Comparison of ENCODE assay signal across 10 cellular contexts in genomic region chr2:134231965-134232340, GRCh38. TPM values are rescaled to one million over a fixed set of nuclear protein-coding genes. Genes with fewer than 3 reads are reported as not detected.
A peak's percentile ranks its signal among the peaks of the same experiment; 100 is the strongest.
DNase-seq lines count a peak whose midpoint lies in the region; ATAC-seq and TF ChIP-seq lines count a peak whose summit lies in the region.
"Had no signal": no experiment of that assay in that cellular context is flagged by ENCODE, and none has a peak within 500 bp of the region (broad histone marks: within the 10 kb centered on the region; RNA-seq: fewer than 3 reads in every experiment).

No MANE protein-coding gene starts in this region.

- H3K27me3 Mint-ChIP-seq in CD4-positive, alpha-beta T cell: no peaks in the 10 kb centered on the region
- H3K27me3 Mint-ChIP-seq in T-cell (no peaks in the 10 kb centered on the region), memory B cell (no peaks in the 10 kb centered on the region)

- WGBS in GM23248 (ENCODE audit: low coverage in 1 of 2, low lambda C conversion rate in 2 of 2, missing lambda C conversion rate in 2 of 2), 2 experiments: 4% methylated on average over 2 of the region's 2 CpGs

- peaks cover 9% of the 10 kb centered on the region for H3K36me3 Mint-ChIP-seq in CD4-positive, alpha-beta T cell (ENCODE audit: low read depth)
- H3K36me3 Mint-ChIP-seq in T-cell: peaks cover 13% of the 10 kb centered on the region
- H3K36me3 Mint-ChIP-seq in memory B cell: peaks cover 11% of the 10 kb centered on the region

- H3K36me3 ChIP-seq in GM23248 (ENCODE audit: low read depth): no peaks in the 10 kb centered on the region

- POLR2A ChIA-PET in CD4-positive, alpha-beta T cell (lab: Charles Lee): interaction anchor here (0.9 to 1.4 kb wide), 3 partner anchors 25 to 30 kb away, joined by 3 to 4 read pairs (median 3); no protein-coding TSS in a partner anchor
- POLR2A ChIA-PET in T-cell (lab: Charles Lee): interaction anchor here in 1 of 2 donors (1.6 kb wide), 1 partner anchor 12 kb away, joined by 8 read pairs; no protein-coding TSS in a partner anchor

- H3F3A ChIP-seq in GM23248 (ENCODE audit: insufficient read depth): peaks cover 33% of the 10 kb centered on the region

- peaks cover 13% of the 10 kb centered on the region for H3K9me3 Mint-ChIP-seq in CD4-positive, alpha-beta T cell
- peaks cover 0 to 18% (median 9%) of the 10 kb centered on the region in 3 donors for H3K9me3 Mint-ChIP-seq in T-cell
- peaks cover 3% of the 10 kb centered on the region for H3K9me3 Mint-ChIP-seq in memory B cell

- TF ChIP-seq POLR2A in erythroblast (IDR thresholded peaks at IDR 0.05; ENCODE audit: low read length): no peak

- intact Hi-C loops in CD4-positive, alpha-beta T cell (cut with DNase I, micrococcal nuclease): loop anchor here in 1 of 2 experiments (2.0 kb wide), 1 partner anchor 15 kb away; no protein-coding TSS in a partner anchor

- no peaks in the 10 kb centered on the region for H3K9me2 ChIP-seq in GM23248 (ENCODE audit: insufficient read depth)

- no peak for ATAC-seq in CD4-positive, alpha-beta T cell (ENCODE audit: poor library complexity)
- ATAC-seq in T-cell (replicated peaks in 1 of 4) (no peak), memory B cell (ENCODE audit: low read depth) (no peak), GM21576 (IDR thresholded peaks at IDR 0.05; ENCODE audit: unreplicated experiment) (no peak)

- H3K27ac Mint-ChIP-seq in CD4-positive, alpha-beta T cell: peak overlapping the region; percentile 83
- peak overlapping the region; percentile 89 to 93 for H3K27ac Mint-ChIP-seq in T-cell
- peak overlapping the region; percentile 85 for H3K27ac Mint-ChIP-seq in memory B cell

- peaks cover 11% of the 10 kb centered on the region for H3K9me3 ChIP-seq in CD4-positive, alpha-beta T cell (ENCODE audit: control insufficient read depth, low read length)
- H3K9me3 ChIP-seq in GM23248 (ENCODE audit: low read depth): no peaks in the 10 kb centered on the region

- H3K9ac ChIP-seq in GM23248: no peak overlapping the region

- H4K20me1 ChIP-seq in GM23248 (ENCODE audit: insufficient read depth): no peaks in the 10 kb centered on the region

- peaks cover 20% of the 10 kb centered on the region for H3K79me2 ChIP-seq in GM23248 (ENCODE audit: insufficient read depth)

- peak overlapping the region; percentile 27; the same call in 1 of the 2 replicates for H2AFZ ChIP-seq in GM23248

- H3K4me2 ChIP-seq in GM23248 (ENCODE audit: unreplicated experiment): peak overlapping the region; percentile 42

- H3K4me3 Mint-ChIP-seq in CD4-positive, alpha-beta T cell: peak overlapping the region; percentile 46
- H3K4me3 Mint-ChIP-seq in T-cell (peak overlapping the region in 2 of 3 donors; percentile 32 to 37), memory B cell (peak overlapping the region; percentile 45)

- CTCF ChIA-PET in CD4-positive, alpha-beta T cell (lab: Charles Lee): interaction anchor here (1.4 to 1.7 kb wide), 3 partner anchors 13 to 113 kb away, joined by 3 to 4 read pairs (median 4); no protein-coding TSS in a partner anchor
- CTCF ChIA-PET in T-cell (lab: Charles Lee): interaction anchor here (1.0 to 2.7 kb wide), 3 partner anchors 13 to 24 kb away, joined by 3 to 8 read pairs (median 3); no protein-coding TSS in a partner anchor

- no peak for DNase-seq in CD4-positive, alpha-beta T cell
- DNase-seq in GM23248 (peak; percentile 69), T-cell (no peak), memory B cell (ENCODE audit: low spot score in 2 of 2) (no peak), erythroblast (lab: John Stamatoyannopoulos, UW) (no peak), RPMI8226 (no peak), GOT3 (lab: John Stamatoyannopoulos, UW) (no peak)
- DNase-seq: H7; stimulated activated CD4-positive, alpha-beta T cell treated with anti-CD3 and anti-CD28 coated beads, Interleukin-2, amount 100 ng/mL, for 48 hours had no signal

- H3K4me1 ChIP-seq in GM23248 (ENCODE audit: insufficient read depth): peaks cover 47% of the 10 kb centered on the region

- peak overlapping the region; percentile 62 for H3K27ac ChIP-seq in CD4-positive, alpha-beta T cell (ENCODE audit: low read depth, low read length)
- peak overlapping the region; percentile 42 for H3K27ac ChIP-seq in GM23248

- TF ChIP-seq CTCF in CD4-positive, alpha-beta T cell (IDR thresholded peaks at IDR 0.05): no peak

- H3K27me3 ChIP-seq in CD4-positive, alpha-beta T cell (ENCODE audit: control insufficient read depth, insufficient read depth, low read length): no peaks in the 10 kb centered on the region
- H3K27me3 ChIP-seq in GM23248 (replicated peaks; ENCODE audit: insufficient read depth): no peaks in the 10 kb centered on the region

- peaks cover 89% of the 10 kb centered on the region for H3K4me1 Mint-ChIP-seq in CD4-positive, alpha-beta T cell (ENCODE audit: low read depth)
- H3K4me1 Mint-ChIP-seq in T-cell (peaks cover 82 to 91% (median 83%) of the 10 kb centered on the region in 3 donors), memory B cell (peaks cover 67% of the 10 kb centered on the region)

- in situ Hi-C loops in GM23248 (cut with MboI): loop anchor here (10.0 to 25.0 kb wide), 2 partner anchors 107 to 345 kb away; no protein-coding TSS in a partner anchor

- H3K4me3 ChIP-seq in GM23248: no peak overlapping the region

RNA-seq across cellular contexts. Expression of gene MGAT5, which starts 21.9 kb away (rescaled TPM):
- 10 to 100 TPM; 77.5 to 77.8 TPM for total RNA-seq in CD4-positive, alpha-beta T cell
- total RNA-seq in GM23248 (2014; rRNA removed; shearing (Covaris generic)): 15.9 and 23.1 TPM in 2 replicates
- polyA plus RNA-seq in GM23248 (2016; fragmentation: Nextera tagmentation; extraction: Ambion mirVana): 1.8 and 4.9 TPM in 2 replicates
- 10 to 100 TPM; 61.1 to 94.9 (median 81.8) TPM for total RNA-seq in T-cell
